Comparison of ENCODE assay signal across 13 cellular contexts in the genomic region with DNA sequence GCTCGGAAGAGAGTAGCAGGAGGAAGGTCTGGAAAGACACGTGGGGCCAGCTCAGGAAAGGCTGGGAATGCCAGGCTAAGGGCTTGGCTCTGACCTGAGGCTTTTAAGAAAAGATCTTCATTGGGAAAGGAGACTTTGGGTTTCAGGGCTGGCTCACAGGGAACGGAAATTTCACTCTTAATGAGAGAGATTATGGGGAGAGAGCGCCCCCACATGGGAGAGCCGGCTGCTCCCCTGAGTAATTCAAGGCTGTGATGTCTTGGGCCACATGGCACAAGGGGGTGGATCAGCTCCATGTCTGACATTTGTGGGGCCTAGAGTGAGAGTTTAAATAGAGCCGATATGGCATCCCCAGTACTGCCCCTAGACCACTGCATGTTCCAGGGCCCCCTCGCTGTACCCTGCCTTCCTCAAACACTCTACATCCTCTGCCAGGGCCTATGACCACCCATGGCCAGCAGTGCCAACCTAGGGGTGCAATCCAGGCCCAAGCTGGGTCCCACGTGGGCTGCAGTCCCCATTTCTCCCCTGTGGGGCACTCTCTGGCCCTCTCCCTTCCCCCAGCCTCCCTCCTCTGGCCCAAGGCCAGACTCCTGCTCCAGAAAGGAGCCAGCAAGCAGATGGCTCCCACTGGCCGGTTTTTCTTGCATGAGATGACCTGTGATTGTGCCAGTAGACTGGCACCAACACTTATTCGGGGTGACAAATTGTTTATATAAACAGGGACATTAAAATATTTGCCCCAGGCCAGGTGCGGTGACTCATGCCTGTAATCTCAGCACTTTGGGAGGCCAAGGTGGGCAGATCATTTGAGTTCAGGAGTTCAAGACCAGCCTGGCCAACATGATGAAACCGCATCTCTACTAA.
DNase-seq lines count a peak whose midpoint lies in the region; ATAC-seq, FAIRE-seq and TF ChIP-seq lines count a peak whose summit lies in the region.
"Had no signal": no experiment of that assay in that cellular context is flagged by ENCODE, and none has a peak within 500 bp of the region (broad histone marks: within the 10 kb centered on the region; RNA-seq: fewer than 3 reads in every experiment).

No MANE protein-coding gene starts in this region.

- H2AFZ ChIP-seq in smooth muscle cell (ENCODE audit: low read depth) = no peak overlapping the region

- no peaks in the 10 kb centered on the region for H3K4me1 ChIP-seq in foreskin keratinocyte
- no peaks in the 10 kb centered on the region for H3K4me1 ChIP-seq in CD4-positive, alpha-beta memory T cell (ENCODE audit: insufficient read depth, low read length)
- no peaks in the 10 kb centered on the region for H3K4me1 ChIP-seq in smooth muscle cell (ENCODE audit: low read depth)
- H3K4me1 ChIP-seq: Caco-2 had no signal

- ATAC-seq in foreskin keratinocyte (no peak), GM18858 (IDR thresholded peaks at IDR 0.05; ENCODE audit: unreplicated experiment) (no peak), GM21825 (IDR thresholded peaks at IDR 0.05; ENCODE audit: unreplicated experiment) (no peak)

- H3K36me3 ChIP-seq in CD4-positive, alpha-beta memory T cell (ENCODE audit: insufficient read depth, low read length) = no peaks in the 10 kb centered on the region
- H3K36me3 ChIP-seq in smooth muscle cell (ENCODE audit: low read depth) = no peaks in the 10 kb centered on the region

- POLR2A ChIA-PET in CD4-positive, alpha-beta memory T cell (lab: Charles Lee; ENCODE audit: partially characterized antibody) = no interaction called here

- WGBS in smooth muscle cell (ENCODE audit: low lambda C conversion rate) = 56% methylated on average over 12 of the region's 12 CpGs

- H3K27me3 ChIP-seq in foreskin keratinocyte = no peaks in the 10 kb centered on the region
- H3K27me3 ChIP-seq in CD4-positive, alpha-beta memory T cell (ENCODE audit: insufficient read depth, low read length) = no peaks in the 10 kb centered on the region
- peaks cover 41% of the 10 kb centered on the region for H3K27me3 ChIP-seq in smooth muscle cell (ENCODE audit: low read depth)

- H4K20me1 ChIP-seq in smooth muscle cell (ENCODE audit: low read depth) = no peaks in the 10 kb centered on the region

- H3K36me3 Mint-ChIP-seq in CD4-positive, alpha-beta memory T cell = no peaks in the 10 kb centered on the region

- H3K9ac ChIP-seq in smooth muscle cell (ENCODE audit: low read depth) = no peak overlapping the region

- no peaks in the 10 kb centered on the region for H3K9me3 ChIP-seq in CD4-positive, alpha-beta memory T cell (ENCODE audit: control insufficient read depth in 1 of 2, low read length in 2 of 2)
- H3K9me3 ChIP-seq in smooth muscle cell (replicated peaks; ENCODE audit: low read depth) = no peaks in the 10 kb centered on the region
- H3K9me3 ChIP-seq: Caco-2 had no signal

- CTCF ChIA-PET in CD4-positive, alpha-beta memory T cell (lab: Charles Lee; ENCODE audit: partially characterized antibody) = interaction anchor here (0.8 kb wide), 1 partner anchor 9 kb away, joined by 3 read pairs; no protein-coding TSS in a partner anchor

- H3K79me2 ChIP-seq in smooth muscle cell (ENCODE audit: low read depth) = no peaks in the 10 kb centered on the region

- H3F3A ChIP-seq in smooth muscle cell (ENCODE audit: low read depth) = no peaks in the 10 kb centered on the region

- no peaks in the 10 kb centered on the region for H3K9me3 Mint-ChIP-seq in CD4-positive, alpha-beta memory T cell
- H3K9me3 Mint-ChIP-seq: stimulated activated naive CD8-positive, alpha-beta T cell treated with anti-CD3 and anti-CD28 coated beads, Interleukin-15, Interleukin-2, amounts not matched to agents 100 ng/mL and 50 ng/mL, for 24 hours had no signal

- intact Hi-C loops in CD4-positive, alpha-beta memory T cell (cut with micrococcal nuclease) = no loop called here

- H3K27ac ChIP-seq in foreskin keratinocyte (no peak overlapping the region), smooth muscle cell (ENCODE audit: low read depth) (no peak overlapping the region)
- no peak overlapping the region for H3K27ac ChIP-seq in CD4-positive, alpha-beta memory T cell (ENCODE audit: low read depth, low read length)

- no peak overlapping the region for H3K27ac Mint-ChIP-seq in CD4-positive, alpha-beta memory T cell
- H3K27ac Mint-ChIP-seq: stimulated activated naive CD8-positive, alpha-beta T cell treated with anti-CD3 and anti-CD28 coated beads, Interleukin-15, Interleukin-2, amounts not matched to agents 100 ng/mL and 50 ng/mL, for 24 hours had no signal

- no peak for FAIRE-seq in D721Med (lab: Jason Lieb, UNC)

- peaks cover 4 to 14% of the 10 kb centered on the region in 2 donors for H3K27me3 Mint-ChIP-seq in CD4-positive, alpha-beta memory T cell

- H3K4me1 Mint-ChIP-seq in CD4-positive, alpha-beta memory T cell = no peaks in the 10 kb centered on the region

- TF ChIP-seq CTCF in D721Med (IDR thresholded peaks at IDR 0.05; ENCODE audit: insufficient read depth, missing control alignments) = peak; percentile 21
- peak; percentile 74 for TF ChIP-seq CTCF in GM12875 (IDR thresholded peaks at IDR 0.05; ENCODE audit: borderline replicate concordance, insufficient read depth, low read depth, low read length)
- peak; percentile 49 for TF ChIP-seq CTCF in foreskin keratinocyte (conservative IDR thresholded peaks at IDR 0.05)
- TF ChIP-seq CTCF in smooth muscle cell (IDR thresholded peaks at IDR 0.05; ENCODE audit: borderline replicate concordance, insufficient read depth, poor library complexity, severe bottlenecking) = no peak

- H3K4me3 ChIP-seq in GM12875 (ENCODE audit: low read depth, low read length) = no peak overlapping the region
- no peak overlapping the region for H3K4me3 ChIP-seq in CD4-positive, alpha-beta memory T cell (ENCODE audit: low read length in 2 of 2)
- no peak overlapping the region for H3K4me3 ChIP-seq in smooth muscle cell

- no peak overlapping the region for H3K4me3 Mint-ChIP-seq in CD4-positive, alpha-beta memory T cell
- H3K4me3 Mint-ChIP-seq: stimulated activated naive CD8-positive, alpha-beta T cell treated with anti-CD3 and anti-CD28 coated beads, Interleukin-15, Interleukin-2, amounts not matched to agents 100 ng/mL and 50 ng/mL, for 24 hours had no signal

- DNase-seq in D721Med (ENCODE audit: insufficient read length, low spot score) (no peak), NCI-H226 (peak; percentile 2), foreskin keratinocyte (peak; percentile 11 to 25), smooth muscle cell (lab: John Stamatoyannopoulos, UW; ENCODE audit: unreplicated experiment) (no peak)
- DNase-seq in CD4-positive, alpha-beta memory T cell = no peak
- DNase-seq: NCI-H2107; stimulated activated CD4-positive, alpha-beta T cell treated with anti-CD3 and anti-CD28 coated beads, Interleukin-12 subunit alpha, Interleukin-12 subunit beta, amount 100 ng/mL, for 4 hours; T-helper 1 cell had no signal

- no peak overlapping the region for H3K4me2 ChIP-seq in smooth muscle cell

Comparison
In these comparisons a context has a peak if more than half of its experiments do, and no peak if none do; other contexts are left out.
1. DNase-seq: peak in NCI-H226 (single experiment) and foreskin keratinocyte (2 of 2); none in D721Med (single experiment), CD4-positive, alpha-beta memory T cell (0 of 5) and smooth muscle cell (single experiment).